13 cellular contexts compared by ENCODE assay signal in the genomic region with DNA sequence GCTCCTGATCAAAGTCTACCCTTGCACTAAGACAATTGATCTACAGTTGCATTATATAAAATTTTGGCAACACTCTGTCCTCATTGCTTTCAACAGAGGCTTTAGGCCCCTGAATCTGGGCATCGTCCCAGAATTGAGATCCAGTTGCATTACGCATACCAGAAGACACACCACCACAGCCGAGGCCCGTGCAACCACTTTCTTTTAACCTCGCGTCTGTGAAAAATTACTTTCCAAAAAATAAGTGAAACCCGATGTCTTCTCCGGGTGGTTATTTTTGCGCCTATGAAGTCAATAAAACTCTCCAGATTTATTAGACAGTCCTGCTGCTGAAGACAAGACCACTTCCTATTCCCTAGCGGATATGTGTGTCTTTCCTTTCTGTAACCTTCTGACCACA. TPM values are rescaled to one million over a fixed set of nuclear protein-coding genes. Genes with fewer than 3 reads are reported as not detected.
A peak's percentile ranks its signal among the peaks of the same experiment; 100 is the strongest.
DNase-seq lines count a peak whose midpoint lies in the region; ATAC-seq and TF ChIP-seq lines count a peak whose summit lies in the region.
"Had no signal": no experiment of that assay in that cellular context is flagged by ENCODE, and none has a peak within 500 bp of the region (broad histone marks: within the 10 kb centered on the region; RNA-seq: fewer than 3 reads in every experiment).

No MANE protein-coding gene starts in this region.

- H3K4me3 ChIP-seq in SK-N-SH (ENCODE audit: low read depth in 2 of 2, low read length in 1 of 2) (no peak overlapping the region), fibroblast of the aortic adventitia (ENCODE audit: low read depth, low read length) (no peak overlapping the region)
- H3K4me3 ChIP-seq: thyroid gland had no signal

- POLR2A ChIA-PET in SK-N-SH (lab: Yijun Ruan, JAX): no interaction called here

- intact Hi-C loops in sciatic nerve (cut with DNase I): no loop called here

- H3K4me1 ChIP-seq in SK-N-SH (ENCODE audit: control insufficient read depth in 1 of 2, insufficient read depth in 2 of 2, low read depth in 1 of 2, low read length in 1 of 2): peaks cover 2 to 5% of the 10 kb centered on the region in 2 experiments; a peak in 2 of 4 replicates
- H3K4me1 ChIP-seq: thyroid gland had no signal

- no peaks in the 10 kb centered on the region for H3K9me2 ChIP-seq in SK-N-SH

- no peak for TF ChIP-seq EP300 in SK-N-SH (IDR thresholded peaks at IDR 0.05; ENCODE audit: borderline replicate concordance in 1 of 2, low read depth in 1 of 2, low read length in 1 of 2)

- ATAC-seq in sciatic nerve: peak; percentile 83
- ATAC-seq: HepG2 had no signal

- no peak overlapping the region for H3K4me2 ChIP-seq in SK-N-SH

- no peaks in the 10 kb centered on the region for H3F3A ChIP-seq in SK-N-SH (replicated peaks; ENCODE audit: insufficient read depth)

- CTCF ChIA-PET in SK-N-SH (lab: Yijun Ruan, JAX): interaction anchor here (1.4 kb wide), 1 partner anchor 12 kb away, joined by 4 read pairs; no protein-coding TSS in a partner anchor

- H3K27ac ChIP-seq in SK-N-SH (ENCODE audit: low read depth in 2 of 2, low read length in 1 of 2): peak overlapping the region in 1 of 2 experiments; percentile 27; a peak in 2 of 4 replicates

- H3K9me3 ChIP-seq in SK-N-SH: no peaks in the 10 kb centered on the region
- H3K9me3 ChIP-seq: thyroid gland had no signal

- H2AFZ ChIP-seq in SK-N-SH (ENCODE audit: low read depth): no peak overlapping the region

- no peak overlapping the region for H3K9ac ChIP-seq in SK-N-SH

- H3K79me2 ChIP-seq in SK-N-SH (ENCODE audit: insufficient read depth): no peaks in the 10 kb centered on the region

- WGBS in SK-N-SH (ENCODE audit: low lambda C conversion rate): 82% methylated on average over 10 of the region's 10 CpGs

- no peaks in the 10 kb centered on the region for H4K20me1 ChIP-seq in SK-N-SH (ENCODE audit: insufficient read depth)

- H3K36me3 ChIP-seq in SK-N-SH (replicated peaks in 1 of 2; ENCODE audit: control insufficient read depth in 1 of 2, insufficient read depth in 2 of 2, low read length in 1 of 2): no peaks in the 10 kb centered on the region
- H3K36me3 ChIP-seq: thyroid gland had no signal

- no peak for TF ChIP-seq RAD21 in SK-N-SH (IDR thresholded peaks at IDR 0.05; ENCODE audit: low read length)

- no peak for TF ChIP-seq CTCF in SK-N-SH (IDR thresholded peaks at IDR 0.05)
- TF ChIP-seq CTCF in fibroblast of the aortic adventitia (IDR thresholded peaks at IDR 0.05; ENCODE audit: insufficient read depth, low read length): no peak

- no peaks in the 10 kb centered on the region for H3K27me3 ChIP-seq in SK-N-SH (ENCODE audit: insufficient read depth)
- H3K27me3 ChIP-seq: thyroid gland had no signal

- DNase-seq in AG20443 (ENCODE audit: low spot score) (peak; percentile 87), SK-N-SH (no peak), fibroblast of the aortic adventitia (ENCODE audit: low read depth) (peak; percentile 100), sciatic nerve (ENCODE audit: low spot score) (peak; percentile 76), C1 segment of cervical spinal cord (lab: John Stamatoyannopoulos, UW) (no peak), SHP77 (lab: John Stamatoyannopoulos, UW) (no peak), T-helper 9 cell (no peak), dermis blood vessel endothelial cell (no peak)
- DNase-seq: activated CD4-positive, CD25-positive, alpha-beta regulatory T cell treated with anti-CD3 and anti-CD28 coated beads, Interleukin-2, amount 50 U/mL, for 72 hours; CD4-positive, CD25-positive, alpha-beta regulatory T cell; NCI-H146; thyroid gland had no signal

TF ChIP-seq in SK-N-SH, 30 proteins besides CTCF, POLR2A, EP300 and RAD21:
- TF ChIP-seq GABPA (IDR thresholded peaks at IDR 0.05; ENCODE audit: low read depth): no peak
- no peak for TF ChIP-seq ELF1 (IDR thresholded peaks at IDR 0.05)
- no peak for TF ChIP-seq MEF2A (IDR thresholded peaks at IDR 0.05; ENCODE audit: borderline replicate concordance, low read depth)
- TF ChIP-seq GATA2 (CRISPR knock-in tag; IDR thresholded peaks at IDR 0.05): no peak
- TF ChIP-seq, protein P1, sequence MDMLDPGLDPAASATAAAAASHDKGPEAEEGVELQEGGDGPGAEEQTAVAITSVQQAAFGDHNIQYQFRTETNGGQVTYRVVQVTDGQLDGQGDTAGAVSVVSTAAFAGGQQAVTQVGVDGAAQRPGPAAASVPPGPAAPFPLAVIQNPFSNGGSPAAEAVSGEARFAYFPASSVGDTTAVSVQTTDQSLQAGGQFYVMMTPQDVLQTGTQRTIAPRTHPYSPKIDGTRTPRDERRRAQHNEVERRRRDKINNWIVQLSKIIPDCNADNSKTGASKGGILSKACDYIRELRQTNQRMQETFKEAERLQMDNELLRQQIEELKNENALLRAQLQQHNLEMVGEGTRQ (IDR thresholded peaks at IDR 0.05; ENCODE audit: borderline replicate concordance, low read depth, low read length): no peak
- TF ChIP-seq, protein P2, sequence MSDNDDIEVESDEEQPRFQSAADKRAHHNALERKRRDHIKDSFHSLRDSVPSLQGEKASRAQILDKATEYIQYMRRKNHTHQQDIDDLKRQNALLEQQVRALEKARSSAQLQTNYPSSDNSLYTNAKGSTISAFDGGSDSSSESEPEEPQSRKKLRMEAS (IDR thresholded peaks at IDR 0.05; ENCODE audit: low read depth): no peak
- TF ChIP-seq TCF12 (IDR thresholded peaks at IDR 0.05): peak; percentile 66
- TF ChIP-seq, protein P3, sequence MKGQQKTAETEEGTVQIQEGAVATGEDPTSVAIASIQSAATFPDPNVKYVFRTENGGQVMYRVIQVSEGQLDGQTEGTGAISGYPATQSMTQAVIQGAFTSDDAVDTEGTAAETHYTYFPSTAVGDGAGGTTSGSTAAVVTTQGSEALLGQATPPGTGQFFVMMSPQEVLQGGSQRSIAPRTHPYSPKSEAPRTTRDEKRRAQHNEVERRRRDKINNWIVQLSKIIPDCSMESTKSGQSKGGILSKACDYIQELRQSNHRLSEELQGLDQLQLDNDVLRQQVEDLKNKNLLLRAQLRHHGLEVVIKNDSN (IDR thresholded peaks at IDR 0.05; ENCODE audit: borderline replicate concordance, low read depth): no peak
- no peak for TF ChIP-seq RCOR1 (IDR thresholded peaks at IDR 0.05; ENCODE audit: low read length)
- TF ChIP-seq SIN3A (IDR thresholded peaks at IDR 0.05; ENCODE audit: borderline replicate concordance, low read depth, low read length): no peak
- TF ChIP-seq JUND (IDR thresholded peaks at IDR 0.05): 0 out of 2 replicates have a peak, but pooled peaks have one; percentile 13
- TF ChIP-seq TEAD4 (IDR thresholded peaks at IDR 0.05; ENCODE audit: borderline replicate concordance, insufficient read depth): no peak
- TF ChIP-seq FOSL2 (IDR thresholded peaks at IDR 0.05; ENCODE audit: borderline replicate concordance, low read depth): no peak
- TF ChIP-seq NFIC (IDR thresholded peaks at IDR 0.05; ENCODE audit: borderline replicate concordance): peak; percentile 45; the same call in 1 of the 2 replicates
- TF ChIP-seq MXI1 (IDR thresholded peaks at IDR 0.05; ENCODE audit: low read depth, low read length): no peak
- TF ChIP-seq, protein P4, sequence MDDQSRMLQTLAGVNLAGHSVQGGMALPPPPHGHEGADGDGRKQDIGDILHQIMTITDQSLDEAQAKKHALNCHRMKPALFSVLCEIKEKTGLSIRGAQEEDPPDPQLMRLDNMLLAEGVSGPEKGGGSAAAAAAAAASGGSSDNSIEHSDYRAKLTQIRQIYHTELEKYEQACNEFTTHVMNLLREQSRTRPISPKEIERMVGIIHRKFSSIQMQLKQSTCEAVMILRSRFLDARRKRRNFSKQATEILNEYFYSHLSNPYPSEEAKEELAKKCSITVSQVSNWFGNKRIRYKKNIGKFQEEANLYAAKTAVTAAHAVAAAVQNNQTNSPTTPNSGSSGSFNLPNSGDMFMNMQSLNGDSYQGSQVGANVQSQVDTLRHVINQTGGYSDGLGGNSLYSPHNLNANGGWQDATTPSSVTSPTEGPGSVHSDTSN (IDR thresholded peaks at IDR 0.05): peak; percentile 17
- no peak for TF ChIP-seq RXRA (IDR thresholded peaks at IDR 0.05; ENCODE audit: borderline replicate concordance, low read depth)

RNA-seq across cellular contexts. Expression of gene NFIB, which starts 52.1 kb away (rescaled TPM):
- polyA plus RNA-seq in SK-N-SH (2012; rRNA removed): 8.1 and 9.2 TPM in 2 replicates
- 9.4 TPM in 2 replicates for polyA plus RNA-seq in SK-N-SH (2012; cell fraction: cytosol; rRNA removed)
- polyA plus RNA-seq in SK-N-SH (2012; cell fraction: nucleus; rRNA removed): 12.0 and 18.7 TPM in 2 replicates
- total RNA-seq in fibroblast of the aortic adventitia (ENCODE audit: low replicate concordance): 107 and 111 TPM in 2 replicates
- total RNA-seq in sciatic nerve: 137 TPM
- 153 and 193 TPM in 2 replicates for total RNA-seq in dermis blood vessel endothelial cell
- polyA plus RNA-seq: CD4-positive, CD25-positive, alpha-beta regulatory T cell had no signal

Comparison
In these comparisons a context has a peak if more than half of its experiments do, and no peak if none do; other contexts are left out.
1. DNase-seq: peak in AG20443 (single experiment), fibroblast of the aortic adventitia (single experiment) and sciatic nerve (single experiment); none in SK-N-SH (single experiment), C1 segment of cervical spinal cord (0 of 14), SHP77 (0 of 2), T-helper 9 cell (single experiment) and dermis blood vessel endothelial cell (single experiment).